In the genomic region with DNA sequence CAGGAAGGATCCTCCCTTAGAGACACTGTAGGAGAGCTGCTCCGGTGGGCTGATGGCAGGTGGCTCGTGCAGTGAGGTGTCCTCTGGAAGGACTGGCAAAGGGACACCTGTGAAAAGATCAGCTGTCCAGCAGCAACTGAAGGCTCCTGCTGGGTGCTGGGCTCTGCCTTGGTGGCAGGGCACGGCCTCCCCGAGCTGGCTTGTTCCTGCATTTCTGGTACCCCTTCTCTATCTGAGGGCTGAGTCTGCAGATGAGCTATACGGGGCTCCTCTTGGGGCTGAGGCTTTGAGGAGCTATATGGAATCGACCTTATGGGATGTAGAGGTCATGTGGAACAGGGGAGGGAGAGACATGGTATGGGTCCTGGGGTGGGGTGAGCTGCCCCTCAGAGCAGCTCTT, we compare ENCODE assay signal across 16 cellular contexts.
DNase-seq lines count a peak whose midpoint lies in the region; ATAC-seq and TF ChIP-seq lines count a peak whose summit lies in the region.
"Had no signal": no experiment of that assay in that cellular context is flagged by ENCODE, and none has a peak within 500 bp of the region (broad histone marks: within the 10 kb centered on the region; RNA-seq: fewer than 3 reads in every experiment).

No MANE protein-coding gene starts in this region.

- no peak overlapping the region for H3K4me3 ChIP-seq in coronary artery
- no peak overlapping the region for H3K4me3 ChIP-seq in stomach

- H3K36me3 ChIP-seq in stomach: no peaks in the 10 kb centered on the region

- DNase-seq in cardiac septum (ENCODE audit: low spot score) (peak; percentile 66), Right ventricle myocardium inferior (ENCODE audit: missing footprints) (no peak), coronary artery (ENCODE audit: low spot score) (peak; percentile 45), mesenteric fat pad (ENCODE audit: low spot score) (peak; percentile 73), stomach (peak; percentile 10), NCI-H1092 (lab: John Stamatoyannopoulos, UW) (no peak), SIG-M5 (lab: John Stamatoyannopoulos, UW) (no peak)
- no peak for DNase-seq in stimulated activated CD4-positive, alpha-beta T cell treated with anti-CD3 and anti-CD28 coated beads, Interleukin-2, amount 100 ng/mL, for 48 hours
- DNase-seq: DMS53, NCI-H1048, NCI-H146, NCI-H2081 treated with DMSO at 0.1 percent for 48 hours, NCI-H510A, NCI-H774, RPMI8226 had no signal

- TF ChIP-seq POLR2A in stomach (IDR thresholded peaks at IDR 0.05): no peak

- TF ChIP-seq EP300 in stomach (IDR thresholded peaks at IDR 0.05): no peak

- peaks cover 0 to 5% (median 0%) of the 10 kb centered on the region in 4 donors for H3K9me3 ChIP-seq in stomach

- 71 to 81% (median 79%) methylated on average over 5 to 6 of the region's 6 CpGs for WGBS in stomach, 5 donors

- no peak for ATAC-seq in Right ventricle myocardium inferior

- H3K4me1 ChIP-seq in stomach: no peaks in the 10 kb centered on the region

- peaks cover 0 to 30% (median 0%) of the 10 kb centered on the region in 3 donors for H3K27me3 ChIP-seq in stomach

- TF ChIP-seq CTCF in coronary artery (IDR thresholded peaks at IDR 0.05) (no peak), stomach (IDR thresholded peaks at IDR 0.05) (no peak)

- H3K27ac ChIP-seq in coronary artery (no peak overlapping the region), stomach (no peak overlapping the region)
- H3K27ac ChIP-seq: C4-2B had no signal

- intact Hi-C loops in cardiac septum (cut with DNase I): no loop called here
- intact Hi-C loops in Right ventricle myocardium inferior (cut with DNase I): no loop called here
- intact Hi-C loops in stomach (cut with DNase I; ENCODE audit: low total_unique reads): no loop called here

Comparison
In these comparisons a context has a peak if more than half of its experiments do, and no peak if none do; other contexts are left out.
1. DNase-seq: peak in cardiac septum (single experiment), coronary artery (single experiment), mesenteric fat pad (single experiment) and stomach (single experiment); none in Right ventricle myocardium inferior (single experiment), NCI-H1092 (single experiment), stimulated activated CD4-positive, alpha-beta T cell treated with anti-CD3 and anti-CD28 coated beads, Interleukin-2, amount 100 ng/mL, for 48 hours (0 of 2) and SIG-M5 (single experiment).